16 cellular contexts compared by ENCODE assay signal in genomic region chr2:40315684-40316083, GRCh38.
DNase-seq lines count a peak whose midpoint lies in the region; ATAC-seq, FAIRE-seq and TF ChIP-seq lines count a peak whose summit lies in the region.
"Had no signal": no experiment of that assay in that cellular context is flagged by ENCODE, and none has a peak within 500 bp of the region (broad histone marks: within the 10 kb centered on the region; RNA-seq: fewer than 3 reads in every experiment).

No MANE protein-coding gene starts in this region.

- H3K27me3 Mint-ChIP-seq in activated CD4-positive, alpha-beta T cell treated with anti-CD3 and anti-CD28 coated beads, Interleukin-2, amount 10 ng/mL, durations not matched to agents 7 days and 5 days = peaks cover 5% of the 10 kb centered on the region
- H3K27me3 Mint-ChIP-seq: activated naive CD8-positive, alpha-beta T cell treated with anti-CD3 and anti-CD28 coated beads, Interleukin-2, amount 50 U/mL, for 24 hours; CD4-positive, alpha-beta T cell had no signal

- peaks cover 3% of the 10 kb centered on the region for H3K9me3 Mint-ChIP-seq in activated CD4-positive, alpha-beta T cell treated with anti-CD3 and anti-CD28 coated beads, Interleukin-2, amount 10 ng/mL, durations not matched to agents 7 days and 5 days

- no peak overlapping the region for H3K27ac Mint-ChIP-seq in activated CD4-positive, alpha-beta T cell treated with anti-CD3 and anti-CD28 coated beads, Interleukin-2, amount 10 ng/mL, durations not matched to agents 7 days and 5 days
- H3K27ac Mint-ChIP-seq: activated naive CD8-positive, alpha-beta T cell treated with anti-CD3 and anti-CD28 coated beads, Interleukin-2, amount 50 U/mL, for 24 hours; CD4-positive, alpha-beta T cell had no signal

- H3K4me1 ChIP-seq in pancreas = no peaks in the 10 kb centered on the region
- H3K4me1 ChIP-seq: lower lobe of right lung had no signal

- CTCF ChIA-PET in activated CD4-positive, alpha-beta T cell treated with anti-CD3 and anti-CD28 coated beads, Interleukin-2, amount 10 ng/mL, durations not matched to agents 7 days and 5 days (lab: Charles Lee) = no interaction called here

- H3K4me1 Mint-ChIP-seq in activated CD4-positive, alpha-beta T cell treated with anti-CD3 and anti-CD28 coated beads, Interleukin-2, amount 10 ng/mL, durations not matched to agents 7 days and 5 days = no peaks in the 10 kb centered on the region
- H3K4me1 Mint-ChIP-seq: activated naive CD8-positive, alpha-beta T cell treated with anti-CD3 and anti-CD28 coated beads, Interleukin-2, amount 50 U/mL, for 24 hours had no signal

- no peak overlapping the region for H3K27ac ChIP-seq in pancreas
- H3K27ac ChIP-seq: lower lobe of right lung, skin epidermis had no signal

- 11 to 13% methylated on average over 2 of the region's 2 CpGs for WGBS in pancreas, 2 donors

- ATAC-seq in pancreas = peak in 3 of 4 donors; percentile 15 to 39 (median 30)
- no peak for ATAC-seq in GM18502 (IDR thresholded peaks at IDR 0.05; ENCODE audit: poor library complexity, unreplicated experiment)
- ATAC-seq in HG02884 (IDR thresholded peaks at IDR 0.05; ENCODE audit: unreplicated experiment) = no peak
- ATAC-seq: activated naive CD8-positive, alpha-beta T cell treated with anti-CD3 and anti-CD28 coated beads, Interleukin-2, amount 50 U/mL, for 24 hours; lower lobe of right lung had no signal

- H3K4me3 Mint-ChIP-seq in activated CD4-positive, alpha-beta T cell treated with anti-CD3 and anti-CD28 coated beads, Interleukin-2, amount 10 ng/mL, durations not matched to agents 7 days and 5 days = no peak overlapping the region
- H3K4me3 Mint-ChIP-seq: activated naive CD8-positive, alpha-beta T cell treated with anti-CD3 and anti-CD28 coated beads, Interleukin-2, amount 50 U/mL, for 24 hours; CD4-positive, alpha-beta T cell had no signal

- no peaks in the 10 kb centered on the region for H3K36me3 ChIP-seq in pancreas
- H3K36me3 ChIP-seq: lower lobe of right lung had no signal

- POLR2A ChIA-PET in activated CD4-positive, alpha-beta T cell treated with anti-CD3 and anti-CD28 coated beads, Interleukin-2, amount 10 ng/mL, durations not matched to agents 7 days and 5 days (lab: Charles Lee) = no interaction called here

- H3K27me3 ChIP-seq in pancreas = no peaks in the 10 kb centered on the region

- DNase-seq in GM03348 (ENCODE audit: low spot score) = peak; percentile 8
- DNase-seq in NCI-H2029 treated with DMSO at 0.1 percent for 48 hours (lab: John Stamatoyannopoulos, UW) = peak; percentile 12
- no peak for DNase-seq in pancreas
- DNase-seq in NCI-H510A treated with DMSO at 0.1 percent for 48 hours (lab: John Stamatoyannopoulos, UW) = no peak
- DNase-seq in activated CD4-positive, alpha-beta T cell treated with anti-CD3 and anti-CD28 coated beads, Interleukin-2, amount 10 ng/mL, durations not matched to agents 7 days and 5 days = no peak
- DNase-seq: activated CD4-positive, CD25-positive, alpha-beta regulatory T cell; activated naive CD8-positive, alpha-beta T cell treated with anti-CD3 and anti-CD28 coated beads, Interleukin-2, amount 50 U/mL, for 24 hours; CD4-positive, alpha-beta T cell; KG1; lower lobe of right lung; NCI-H2107; SW 1271 had no signal

- no peaks in the 10 kb centered on the region for H3K36me3 Mint-ChIP-seq in activated CD4-positive, alpha-beta T cell treated with anti-CD3 and anti-CD28 coated beads, Interleukin-2, amount 10 ng/mL, durations not matched to agents 7 days and 5 days (ENCODE audit: low read depth)

- intact Hi-C loops in pancreas (cut with DNase I) = no loop called here

- no peaks in the 10 kb centered on the region for H3K9me3 ChIP-seq in pancreas

- FAIRE-seq in endometrium (lab: Jason Lieb, UNC) = peak; percentile 35
- no peak for FAIRE-seq in pancreas (lab: Jason Lieb, UNC)

- no peak for TF ChIP-seq CTCF in pancreas (IDR thresholded peaks at IDR 0.05)

- no peak overlapping the region for H3K4me3 ChIP-seq in pancreas
- H3K4me3 ChIP-seq: lower lobe of right lung, skin epidermis had no signal

Comparison
In these comparisons a context has a peak if more than half of its experiments do, and no peak if none do; other contexts are left out.
1. DNase-seq: peak in GM03348 (single experiment) and NCI-H2029 treated with DMSO at 0.1 percent for 48 hours (single experiment); none in pancreas (0 of 6), NCI-H510A treated with DMSO at 0.1 percent for 48 hours (single experiment) and activated CD4-positive, alpha-beta T cell treated with anti-CD3 and anti-CD28 coated beads, Interleukin-2, amount 10 ng/mL, durations not matched to agents 7 days and 5 days (single experiment).
2. ATAC-seq: peak in pancreas (3 of 4); none in GM18502 (single experiment) and HG02884 (single experiment).